In the genomic region with DNA sequence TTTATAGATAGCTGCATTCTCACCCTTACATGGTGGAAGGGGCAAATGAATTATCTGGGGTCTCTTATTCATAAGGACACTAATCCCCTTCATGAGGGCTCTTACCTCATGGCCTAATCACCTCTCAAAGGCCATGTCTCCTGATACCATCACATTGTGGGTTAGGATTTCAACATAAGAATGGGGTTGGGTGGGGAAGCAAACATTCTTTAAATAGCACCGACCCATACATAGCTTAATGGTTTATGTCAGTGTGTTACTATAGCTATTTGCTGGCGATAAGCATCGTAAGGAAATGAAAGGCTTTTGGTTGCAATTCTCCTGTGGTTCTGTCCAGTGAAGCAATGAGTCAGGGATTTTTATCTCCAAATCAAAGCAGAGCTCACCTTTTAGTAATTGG, we compare ENCODE assay signal across 14 cellular contexts. TPM values are rescaled to one million over a fixed set of nuclear protein-coding genes. Genes with fewer than 3 reads are reported as not detected.
A peak's percentile ranks its signal among the peaks of the same experiment; 100 is the strongest.
DNase-seq lines count a peak whose midpoint lies in the region; ATAC-seq and TF ChIP-seq lines count a peak whose summit lies in the region.
"Had no signal": no experiment of that assay in that cellular context is flagged by ENCODE, and none has a peak within 500 bp of the region (broad histone marks: within the 10 kb centered on the region; RNA-seq: fewer than 3 reads in every experiment).

No MANE protein-coding gene starts in this region.

- ATAC-seq in gastroesophageal sphincter = no peak
- ATAC-seq in GM21381 (IDR thresholded peaks at IDR 0.05; ENCODE audit: unreplicated experiment) = no peak

- no peak overlapping the region for H2AFZ ChIP-seq in PC-9

- BruUV-seq in PC-9 (replicated peaks; lab: Mats Ljungman, UMichigan) = no TSS peak

- POLR2A ChIA-PET in PC-9 (lab: Charles Lee; ENCODE audit: unreplicated experiment) = interaction anchor here (0.6 to 1.0 kb wide), 8 partner anchors 10 to 422 kb away, joined by 3 to 29 read pairs (median 5); no protein-coding TSS in a partner anchor

- H3K27ac ChIP-seq in PC-9 = peak overlapping the region; percentile 90
- H3K27ac ChIP-seq in gastroesophageal sphincter = no peak overlapping the region
- H3K27ac ChIP-seq: tibial artery had no signal

- intact Hi-C loops in PC-9 (cut with micrococcal nuclease; ENCODE audit: unreplicated experiment) = loop anchor here (1.0 to 2.0 kb wide), 9 partner anchors 45 to 733 kb away; partner anchors contain the start of genes GLCCI1 and UMAD1

- no peak for TF ChIP-seq POLR2A in gastroesophageal sphincter (IDR thresholded peaks at IDR 0.05)

- H3K4me2 ChIP-seq in PC-9 = peak overlapping the region; percentile 65

- H3K4me3 ChIP-seq in PC-9 (no peak overlapping the region), fibroblast of the aortic adventitia (ENCODE audit: low read depth, low read length) (no peak overlapping the region), skeletal muscle cell (ENCODE audit: low read depth, low read length) (no peak overlapping the region), gastroesophageal sphincter (no peak overlapping the region)
- H3K4me3 ChIP-seq: tibial artery had no signal

- no peak for TF ChIP-seq CTCF in PC-9 (conservative IDR thresholded peaks at IDR 0.05)
- TF ChIP-seq CTCF in fibroblast of the aortic adventitia (IDR thresholded peaks at IDR 0.05; ENCODE audit: insufficient read depth, low read length) = no peak
- TF ChIP-seq CTCF in gastroesophageal sphincter (IDR thresholded peaks at IDR 0.05) = no peak

- 75 to 77% methylated on average over 3 of the region's 3 CpGs for WGBS in gastroesophageal sphincter (ENCODE audit: low coverage in 1 of 2), 2 donors

- H3K4me1 ChIP-seq in PC-9 (replicated peaks; ENCODE audit: insufficient read depth) = peaks cover 51% of the 10 kb centered on the region
- H3K4me1 ChIP-seq in gastroesophageal sphincter = no peaks in the 10 kb centered on the region
- H3K4me1 ChIP-seq: tibial artery had no signal

- no peaks in the 10 kb centered on the region for H4K20me1 ChIP-seq in PC-9 (ENCODE audit: insufficient read depth)

- no peak for TF ChIP-seq EP300 in gastroesophageal sphincter (IDR thresholded peaks at IDR 0.05)

- CTCF ChIA-PET in PC-9 (lab: Charles Lee) = interaction anchor here (0.5 to 1.1 kb wide), 4 partner anchors 25 to 278 kb away, joined by 3 to 6 read pairs (median 3); no protein-coding TSS in a partner anchor

- H3K36me3 ChIP-seq in PC-9 (ENCODE audit: low read depth) (no peaks in the 10 kb centered on the region), gastroesophageal sphincter (no peaks in the 10 kb centered on the region)
- H3K36me3 ChIP-seq: tibial artery had no signal

- H3F3A ChIP-seq in PC-9 (ENCODE audit: insufficient read depth, low read depth) = peaks cover 44% of the 10 kb centered on the region

- H3K9me2 ChIP-seq in PC-9 (ENCODE audit: insufficient read depth) = no peaks in the 10 kb centered on the region

- DNase-seq in NCI-H82 (lab: John Stamatoyannopoulos, UW) = peak; percentile 14
- no peak for DNase-seq in NCI-H82 treated with DMSO at 0.1 percent for 48 hours (lab: John Stamatoyannopoulos, UW; ENCODE audit: unreplicated experiment)
- peak; percentile 69 to 99 for DNase-seq in PC-9
- DNase-seq in fibroblast of the aortic adventitia (ENCODE audit: low read depth) = peak; percentile 83
- peak; percentile 52 for DNase-seq in skeletal muscle cell (ENCODE audit: low read depth)
- no peak for DNase-seq in mesenteric fat pad (ENCODE audit: low spot score)
- DNase-seq: 8988T; activated CD4-positive, alpha-beta T cell treated with anti-CD3 and anti-CD28 coated beads, Interleukin-2, amount 50 U/mL, for 48 hours; natural killer cell; NCI-H1694 treated with DMSO at 0.1 percent for 48 hours; stimulated activated CD4-positive, alpha-beta T cell treated with anti-CD3 and anti-CD28 coated beads, Interleukin-4, amount 100 ng/mL, for 4 hours; tibial artery had no signal

- no peaks in the 10 kb centered on the region for H3K79me2 ChIP-seq in PC-9 (ENCODE audit: low read depth)

- H3K9me3 ChIP-seq in PC-9 (ENCODE audit: insufficient read depth, low read depth) = peaks cover 16% of the 10 kb centered on the region
- H3K9me3 ChIP-seq in gastroesophageal sphincter = no peaks in the 10 kb centered on the region
- H3K9me3 ChIP-seq: tibial artery had no signal

- H3K27me3 ChIP-seq in PC-9 (ENCODE audit: insufficient read depth, low read depth) = no peaks in the 10 kb centered on the region
- no peaks in the 10 kb centered on the region for H3K27me3 ChIP-seq in gastroesophageal sphincter
- H3K27me3 ChIP-seq: tibial artery had no signal

RNA-seq across cellular contexts. Expression of gene GLCCI1, which starts 57.3 kb away (rescaled TPM):
- total RNA-seq in PC-9 (2021) (34.3 and 42.1 TPM in 2 replicates), fibroblast of the aortic adventitia (ENCODE audit: low replicate concordance) (2.1 and 11.7 TPM in 2 replicates), gastroesophageal sphincter (10 to 100 TPM in 1 of 4 donors, 1 to 10 TPM in 3; 2.8 to 16.7 (median 5.2) TPM), mesenteric fat pad (16.0 TPM)

Comparison
In these comparisons a context has a peak if more than half of its experiments do, and no peak if none do; other contexts are left out.
1. DNase-seq: peak in NCI-H82 (single experiment), PC-9 (2 of 2), fibroblast of the aortic adventitia (single experiment) and skeletal muscle cell (single experiment); none in NCI-H82 treated with DMSO at 0.1 percent for 48 hours (single experiment) and mesenteric fat pad (single experiment).